ENCODE assay signal across 29 cellular contexts in genomic region chr3:47054414-47054813, GRCh38.
DNase-seq lines count a peak whose midpoint lies in the region; ATAC-seq, FAIRE-seq and TF ChIP-seq lines count a peak whose summit lies in the region.
"Had no signal": no experiment of that assay in that cellular context is flagged by ENCODE, and none has a peak within 500 bp of the region (broad histone marks: within the 10 kb centered on the region; RNA-seq: fewer than 3 reads in every experiment).

No MANE protein-coding gene starts in this region.

- no peak overlapping the region for H3K4me3 ChIP-seq in GM23248
- H3K4me3 ChIP-seq in choroid plexus epithelial cell (ENCODE audit: low read depth, low read length): no peak overlapping the region
- H3K4me3 ChIP-seq in small intestine (ENCODE audit: low read depth in 1 of 2, low read length in 2 of 2): no peak overlapping the region
- H3K4me3 ChIP-seq in upper lobe of right lung: no peak overlapping the region
- H3K4me3 ChIP-seq: coronary artery, HAP-1, hepatocyte, Peyer's patch, SJCRH30, spleen had no signal

- H3K27ac ChIP-seq in GM23248 (no peak overlapping the region), small intestine (ENCODE audit: low read depth in 1 of 2, low read length in 1 of 2) (no peak overlapping the region), upper lobe of right lung (no peak overlapping the region)
- H3K27ac ChIP-seq: coronary artery, hepatocyte, Peyer's patch, SJCRH30, spleen, WERI-Rb-1 had no signal

- H3K27me3 Mint-ChIP-seq in activated CD4-positive, alpha-beta T cell treated with anti-CD3 and anti-CD28 coated beads, Interleukin-2, amount 10 ng/mL, durations not matched to agents 24 days and 14 days: no peaks in the 10 kb centered on the region

- peaks cover 30% of the 10 kb centered on the region for H3K4me1 Mint-ChIP-seq in activated CD4-positive, alpha-beta T cell treated with anti-CD3 and anti-CD28 coated beads, Interleukin-2, amount 10 ng/mL, durations not matched to agents 24 days and 14 days

- H2AFZ ChIP-seq in GM23248: no peak overlapping the region
- H2AFZ ChIP-seq: hepatocyte had no signal

- H3K79me2 ChIP-seq in GM23248 (ENCODE audit: insufficient read depth): peaks cover 75% of the 10 kb centered on the region

- peak overlapping the region; percentile 3 for H3K27ac Mint-ChIP-seq in activated CD4-positive, alpha-beta T cell treated with anti-CD3 and anti-CD28 coated beads, Interleukin-2, amount 10 ng/mL, durations not matched to agents 24 days and 14 days

- H3K9ac ChIP-seq in GM23248: no peak overlapping the region

- H3K9me2 ChIP-seq in GM23248 (ENCODE audit: insufficient read depth): no peaks in the 10 kb centered on the region

- intact Hi-C loops in activated CD4-positive, alpha-beta T cell treated with anti-CD3 and anti-CD28 coated beads, Interleukin-2, amount 10 ng/mL, durations not matched to agents 24 days and 14 days (cut with micrococcal nuclease): no loop called here
- intact Hi-C loops in upper lobe of right lung (cut with DNase I): no loop called here

- peaks cover 42% of the 10 kb centered on the region for H3K36me3 Mint-ChIP-seq in activated CD4-positive, alpha-beta T cell treated with anti-CD3 and anti-CD28 coated beads, Interleukin-2, amount 10 ng/mL, durations not matched to agents 24 days and 14 days (ENCODE audit: low read depth)

- peak overlapping the region; percentile 0 for H3K4me3 Mint-ChIP-seq in activated CD4-positive, alpha-beta T cell treated with anti-CD3 and anti-CD28 coated beads, Interleukin-2, amount 10 ng/mL, durations not matched to agents 24 days and 14 days

- H3K4me1 ChIP-seq in GM23248 (ENCODE audit: insufficient read depth): peaks cover 5% of the 10 kb centered on the region; the same call in 1 of the 2 replicates
- H3K4me1 ChIP-seq in small intestine (ENCODE audit: control insufficient read depth in 2 of 2, insufficient read depth in 1 of 2, low read depth in 1 of 2, low read length in 1 of 2): no peaks in the 10 kb centered on the region
- no peaks in the 10 kb centered on the region for H3K4me1 ChIP-seq in upper lobe of right lung
- H3K4me1 ChIP-seq: BE2C, HAP-1, Peyer's patch, SJCRH30 had no signal

- H3K27me3 ChIP-seq in GM23248 (replicated peaks; ENCODE audit: insufficient read depth) (no peaks in the 10 kb centered on the region), small intestine (ENCODE audit: control insufficient read depth in 2 of 2, insufficient read depth in 2 of 2, low read length in 2 of 2) (no peaks in the 10 kb centered on the region), upper lobe of right lung (no peaks in the 10 kb centered on the region)
- H3K27me3 ChIP-seq: BE2C, hepatocyte, Peyer's patch, SJCRH30, spleen had no signal

- H3K9me3 ChIP-seq in GM23248 (ENCODE audit: low read depth) (no peaks in the 10 kb centered on the region), small intestine (ENCODE audit: control insufficient read depth, low read depth) (no peaks in the 10 kb centered on the region), upper lobe of right lung (no peaks in the 10 kb centered on the region)
- H3K9me3 ChIP-seq: BE2C, HAP-1, Peyer's patch, SJCRH30, spleen had no signal

- peaks cover 4% of the 10 kb centered on the region for H3K9me3 Mint-ChIP-seq in activated CD4-positive, alpha-beta T cell treated with anti-CD3 and anti-CD28 coated beads, Interleukin-2, amount 10 ng/mL, durations not matched to agents 24 days and 14 days

- in situ Hi-C loops in GM23248 (cut with MboI): no loop called here

- H3K4me2 ChIP-seq in GM23248 (ENCODE audit: unreplicated experiment): no peak overlapping the region
- H3K4me2 ChIP-seq: hepatocyte had no signal

- no peak for TF ChIP-seq CTCF in choroid plexus epithelial cell (conservative IDR thresholded peaks at IDR 0.05; ENCODE audit: low read depth, low read length)
- no peak for TF ChIP-seq CTCF in upper lobe of right lung (IDR thresholded peaks at IDR 0.05)

- ATAC-seq in upper lobe of right lung: no peak

- H4K20me1 ChIP-seq in GM23248 (ENCODE audit: insufficient read depth): no peaks in the 10 kb centered on the region

- peaks cover 10% of the 10 kb centered on the region for H3F3A ChIP-seq in GM23248 (ENCODE audit: insufficient read depth)

- peaks cover 15% of the 10 kb centered on the region; the same call in 1 of the 2 replicates for H3K36me3 ChIP-seq in GM23248 (ENCODE audit: low read depth)
- peaks cover 0 to 7% of the 10 kb centered on the region in 2 donors for H3K36me3 ChIP-seq in small intestine (ENCODE audit: control insufficient read depth in 2 of 2, insufficient read depth in 2 of 2, low read length in 2 of 2)
- peaks cover 41% of the 10 kb centered on the region for H3K36me3 ChIP-seq in upper lobe of right lung
- H3K36me3 ChIP-seq: BE2C had no signal

- FAIRE-seq in small intestine (lab: Jason Lieb, UNC): peak; percentile 61
- FAIRE-seq: A204.1, D721Med, endometrium, HTR-8/SVneo, urothelium cell line had no signal

- no peak for DNase-seq in activated CD4-positive, alpha-beta T cell treated with anti-CD3 and anti-CD28 coated beads, Interleukin-2, amount 10 ng/mL, durations not matched to agents 24 days and 14 days
- no peak for DNase-seq in activated CD4-positive, alpha-beta T cell treated with anti-CD3 and anti-CD28 coated beads, Interleukin-2, amount 50 U/mL, for 48 hours
- DNase-seq in GM23248 (peak; percentile 6), choroid plexus epithelial cell (ENCODE audit: low read depth) (peak; percentile 27), small intestine (no peak), NCI-H2171 (lab: John Stamatoyannopoulos, UW) (no peak), mesenteric fat pad (ENCODE audit: low spot score) (no peak), upper lobe of right lung (no peak)
- DNase-seq: BE2C; Kasumi-1; NCI-H1048; NCI-H2029 treated with DMSO at 0.1 percent for 48 hours; NK-92 treated with Interleukin-12 subunit alpha and Interleukin-12 subunit beta, amount 100 ng/mL, for 24 hours; nucleus accumbens; Peyer's patch; retina; SJCRH30; spleen; stimulated activated CD4-positive, alpha-beta T cell treated with anti-CD3 and anti-CD28 coated beads, Interleukin-4, amount 100 ng/mL, for 4 hours; substantia nigra; WERI-Rb-1 had no signal

Comparison
In these comparisons a context has a peak if more than half of its experiments do, and no peak if none do; other contexts are left out.
1. DNase-seq: peak in GM23248 (single experiment) and choroid plexus epithelial cell (single experiment); none in activated CD4-positive, alpha-beta T cell treated with anti-CD3 and anti-CD28 coated beads, Interleukin-2, amount 10 ng/mL, durations not matched to agents 24 days and 14 days (single experiment), activated CD4-positive, alpha-beta T cell treated with anti-CD3 and anti-CD28 coated beads, Interleukin-2, amount 50 U/mL, for 48 hours (0 of 2), small intestine (single experiment), NCI-H2171 (single experiment), mesenteric fat pad (single experiment) and upper lobe of right lung (single experiment).